Comparison of ENCODE assay signal across 29 cellular contexts in the genomic region with DNA sequence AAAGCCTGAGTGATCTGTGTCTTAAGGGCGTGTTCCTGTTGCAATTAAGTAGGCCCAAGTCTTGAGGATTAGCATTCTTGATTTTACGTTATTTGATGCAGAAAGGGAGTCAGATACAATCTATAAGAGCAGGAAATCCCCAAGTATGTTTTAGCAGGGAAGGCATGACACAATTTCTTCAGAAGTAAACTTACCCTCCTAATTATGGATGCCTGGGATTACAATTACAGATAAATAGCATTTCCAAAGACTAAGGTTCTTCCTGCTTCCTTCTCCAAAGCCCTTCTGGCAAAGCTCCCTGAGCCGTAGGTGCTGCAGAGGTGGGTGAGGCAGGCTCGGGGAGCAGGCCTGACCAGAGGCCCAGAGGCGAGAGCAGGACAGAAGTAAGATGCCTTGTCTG. TPM values are rescaled to one million over a fixed set of nuclear protein-coding genes. Genes with fewer than 3 reads are reported as not detected.
"Had no signal": no experiment of that assay in that cellular context is flagged by ENCODE, and none has a peak within 500 bp of the region (broad histone marks: within the 10 kb centered on the region; RNA-seq: fewer than 3 reads in every experiment).

No MANE protein-coding gene starts in this region.

- H3K27me3 Mint-ChIP-seq: activated naive CD8-positive, alpha-beta T cell treated with anti-CD3 and anti-CD28 coated beads, Interleukin-2, amount 50 U/mL, for 24 hours had no signal

- H3K36me3 ChIP-seq: MG63, SJSA1 had no signal

- H3K27ac ChIP-seq: SJSA1 had no signal

- DNase-seq: activated CD4-positive, alpha-beta T cell treated with anti-CD3 and anti-CD28 coated beads for 48 hours; activated CD4-positive, alpha-beta T cell treated with anti-CD3 and anti-CD28 coated beads, Interleukin-2, amount 50 U/mL, for 4 hours; activated CD4-positive, CD25-positive, alpha-beta regulatory T cell treated with anti-CD3 and anti-CD28 coated beads, Interleukin-2, amount 50 U/mL, for 72 hours; activated CD8-positive, alpha-beta memory T cell treated with anti-CD3 and anti-CD28 coated beads, Interleukin-2, amount 50 U/mL, for 48 hours; activated CD8-positive, alpha-beta T cell treated with anti-CD3 and anti-CD28 coated beads, Interleukin-2, amount 10 ng/mL, durations not matched to agents 7 days and 5 days; activated effector memory CD4-positive, alpha-beta T cell treated with anti-CD3 and anti-CD28 coated beads, Interleukin-2, amount 50 U/mL, for 16 hours; activated naive CD4-positive, alpha-beta T cell treated with Interleukin-2 at 50 U/mL for 16 hours; activated naive CD8-positive, alpha-beta T cell treated with anti-CD3 and anti-CD28 coated beads, Interleukin-2, amount 50 U/mL, for 24 hours; activated T-cell treated with anti-CD3 and anti-CD28 coated beads, Interleukin-2, amount 50 U/mL, for 1 hour; anterior cingulate cortex; cerebellar nuclear complex; MG63; MV-4-11; NCI-H1092 treated with DMSO at 0.1 percent for 48 hours; NCI-H1417 treated with DMSO at 0.1 percent for 48 hours; NCI-H1694; NCI-H2029; NCI-H2107; NCI-H2171 treated with DMSO at 0.1 percent for 48 hours; NCI-H226; NCI-H510A; NCI-H526 treated with DMSO at 0.1 percent for 48 hours; PC-3; SHP77 had no signal

- H3K4me1 ChIP-seq: SJSA1 had no signal

- H3K27me3 ChIP-seq: SJSA1 had no signal

- H3K27ac Mint-ChIP-seq: activated CD8-positive, alpha-beta T cell treated with anti-CD3 and anti-CD28 coated beads, Interleukin-2, amount 10 ng/mL, durations not matched to agents 7 days and 5 days; activated naive CD4-positive, alpha-beta T cell treated with anti-CD3 and anti-CD28 coated beads, Interleukin-2, amount 50 U/mL, for 72 hours; activated naive CD8-positive, alpha-beta T cell treated with anti-CD3 and anti-CD28 coated beads, Interleukin-2, amount 50 U/mL, for 24 hours; activated T-helper 1 cell treated with anti-CD3 and anti-CD28 coated beads, Interleukin-12 subunit alpha, Interleukin-12 subunit beta, Interleukin-2, Interleukin-4 antibody, amounts not matched to agents 30 ng/mL and 10 ng/mL and 1 ng/mL, durations not matched to agents 14 hours and 24 hours and 36 hours; T-helper 1 cell treated with Interleukin-12 subunit alpha and Interleukin-12 subunit beta and Interleukin-4 antibody, amounts not matched to agents 30 μg/mL and 1 μg/mL, for 36 hours; WTC11 had no signal

- ATAC-seq: activated CD8-positive, alpha-beta T cell treated with anti-CD3 and anti-CD28 coated beads, Interleukin-2, amount 10 ng/mL, durations not matched to agents 7 days and 5 days; activated naive CD4-positive, alpha-beta T cell treated with anti-CD3 and anti-CD28 coated beads, Interleukin-2, amount 50 U/mL, for 72 hours; activated naive CD8-positive, alpha-beta T cell treated with anti-CD3 and anti-CD28 coated beads, Interleukin-2, amount 50 U/mL, for 24 hours; PC-3; WTC11 had no signal

- H3K9me3 Mint-ChIP-seq: activated naive CD8-positive, alpha-beta T cell treated with anti-CD3 and anti-CD28 coated beads, Interleukin-2, amount 50 U/mL, for 24 hours; activated T-helper 1 cell treated with anti-CD3 and anti-CD28 coated beads, Interleukin-12 subunit alpha, Interleukin-12 subunit beta, Interleukin-2, Interleukin-4 antibody, amounts not matched to agents 30 ng/mL and 10 ng/mL and 1 ng/mL, durations not matched to agents 14 hours and 24 hours and 36 hours had no signal

- H3K4me3 ChIP-seq: MG63, SJSA1 had no signal

- H3K36me3 Mint-ChIP-seq: activated naive CD4-positive, alpha-beta T cell treated with anti-CD3 and anti-CD28 coated beads, Interleukin-2, amount 50 U/mL, for 72 hours had no signal

- H3K4me3 Mint-ChIP-seq: activated CD8-positive, alpha-beta T cell treated with anti-CD3 and anti-CD28 coated beads, Interleukin-2, amount 10 ng/mL, durations not matched to agents 7 days and 5 days; activated naive CD8-positive, alpha-beta T cell treated with anti-CD3 and anti-CD28 coated beads, Interleukin-2, amount 50 U/mL, for 24 hours; activated T-helper 1 cell treated with anti-CD3 and anti-CD28 coated beads, Interleukin-12 subunit alpha, Interleukin-12 subunit beta, Interleukin-2, Interleukin-4 antibody, amounts not matched to agents 30 ng/mL and 10 ng/mL and 1 ng/mL, durations not matched to agents 14 hours and 24 hours and 36 hours; T-helper 1 cell treated with Interleukin-12 subunit alpha and Interleukin-12 subunit beta and Interleukin-4 antibody, amounts not matched to agents 30 μg/mL and 1 μg/mL, for 36 hours; WTC11 had no signal

- H3K9me3 ChIP-seq: MG63, SJSA1 had no signal

RNA-seq across cellular contexts. Expression of a gene that starts 52.9 kb away (rescaled TPM):
- total RNA-seq: activated CD8-positive, alpha-beta T cell treated with anti-CD3 and anti-CD28 coated beads, Interleukin-2, amount 10 ng/mL, durations not matched to agents 7 days and 5 days; activated naive CD4-positive, alpha-beta T cell treated with anti-CD3 and anti-CD28 coated beads, Interleukin-2, amount 50 U/mL, for 72 hours; activated T-helper 1 cell treated with anti-CD3 and anti-CD28 coated beads, Interleukin-12 subunit alpha, Interleukin-12 subunit beta, Interleukin-2, Interleukin-4 antibody, amounts not matched to agents 30 ng/mL and 10 ng/mL and 1 ng/mL, durations not matched to agents 14 hours and 24 hours and 36 hours; PC-3; SJSA1; WTC11 had no signal
